In the genomic region with DNA sequence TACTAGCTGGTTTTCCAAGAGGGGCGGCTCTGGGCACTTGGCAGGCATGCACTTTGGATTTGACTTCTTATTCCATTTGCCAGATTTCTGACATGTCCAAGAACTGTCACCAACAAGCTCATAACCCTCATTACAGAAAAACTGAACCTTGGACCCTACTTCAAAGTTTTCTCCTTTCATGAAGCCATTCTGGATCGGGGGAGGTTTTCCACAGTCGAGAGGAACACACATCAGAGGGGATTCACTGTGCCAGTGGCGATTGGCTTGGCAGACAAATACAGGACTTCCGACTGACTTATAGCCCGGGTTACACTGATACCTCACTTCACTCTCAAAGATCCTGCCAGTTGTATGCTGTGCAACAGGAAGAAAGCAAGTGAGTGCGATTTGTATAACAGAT, we compare ENCODE assay signal across 32 cellular contexts.
"Had no signal": no experiment of that assay in that cellular context is flagged by ENCODE, and none has a peak within 500 bp of the region (broad histone marks: within the 10 kb centered on the region; RNA-seq: fewer than 3 reads in every experiment).

No MANE protein-coding gene starts in this region.

- H3K36me3 ChIP-seq: adrenal gland, brain microvascular endothelial cell, breast epithelium, cardiac muscle cell had no signal

- FAIRE-seq: astrocyte had no signal

- ATAC-seq: activated naive CD4-positive, alpha-beta T cell treated with anti-CD3 and anti-CD28 coated beads, Interleukin-2, amount 50 U/mL, for 72 hours; activated naive CD8-positive, alpha-beta T cell treated with anti-CD3 and anti-CD28 coated beads, Interleukin-2, amount 50 U/mL, for 24 hours; activated T-cell treated with anti-CD3 and anti-CD28 coated beads, Interleukin-2, amount 50 U/mL, for 4 hours; activated T-cell treated with anti-CD3 and anti-CD28 coated beads, Interleukin-2, amount 50 U/mL, for 72 hours; activated T-helper 17 cell treated with anti-CD3 and anti-CD28 coated beads, Interleukin-2, amount 50 U/mL, for 72 hours; body of pancreas had no signal

- H3K27me3 ChIP-seq: adrenal gland, ascending aorta, body of pancreas, brain microvascular endothelial cell, breast epithelium, cardiac muscle cell had no signal

- H3K4me1 ChIP-seq: adrenal gland, ascending aorta, body of pancreas, breast epithelium had no signal

- H3K27ac ChIP-seq: adrenal gland, ascending aorta, body of pancreas, brain microvascular endothelial cell, breast epithelium, cardiac muscle cell had no signal

- DNase-seq: activated effector memory CD4-positive, alpha-beta T cell treated with anti-CD3 and anti-CD28 coated beads, Interleukin-2, amount 50 U/mL, for 16 hours; activated effector memory CD4-positive, alpha-beta T cell treated with Interleukin-2 at 50 U/mL for 16 hours; activated gamma-delta T cell; activated gamma-delta T cell treated with Interleukin-2 at 50 U/mL for 16 hours; activated naive CD4-positive, alpha-beta T cell; activated naive CD4-positive, alpha-beta T cell treated with anti-CD3 and anti-CD28 coated beads for 36 hours; activated naive CD4-positive, alpha-beta T cell treated with anti-CD3 and anti-CD28 coated beads, Interleukin-2, amount 10 ng/mL, durations not matched to agents 7 days and 5 days; activated naive CD4-positive, alpha-beta T cell treated with anti-CD3 and anti-CD28 coated beads, Interleukin-2, amount 50 U/mL, for 16 hours; activated naive CD4-positive, alpha-beta T cell treated with Interleukin-2 at 50 U/mL for 16 hours; activated naive CD8-positive, alpha-beta T cell treated with anti-CD3 and anti-CD28 coated beads for 36 hours; activated naive CD8-positive, alpha-beta T cell treated with anti-CD3 and anti-CD28 coated beads, Interleukin-2, amount 10 ng/mL, durations not matched to agents 7 days and 5 days; activated naive CD8-positive, alpha-beta T cell treated with anti-CD3 and anti-CD28 coated beads, Interleukin-2, amount 50 U/mL, for 24 hours; activated T-cell treated with anti-CD3 and anti-CD28 coated beads, Interleukin-2, amount 50 U/mL, for 1 hour; activated T-cell treated with anti-CD3 and anti-CD28 coated beads, Interleukin-2, amount 50 U/mL, for 24 hours; activated T-cell treated with anti-CD3 and anti-CD28 coated beads, Interleukin-2, amount 50 U/mL, for 4 hours; activated T-cell treated with anti-CD3 and anti-CD28 coated beads, Interleukin-2, amount 50 U/mL, for 48 hours; activated T-cell treated with anti-CD3 and anti-CD28 coated beads, Interleukin-2, amount 50 U/mL, for 72 hours; adrenal gland; amniotic stem cell; amygdala; anterior cingulate cortex; body of pancreas; brain microvascular endothelial cell; caudate nucleus; central memory CD4-positive, alpha-beta T cell; cerebellar nuclear complex had no signal

- H3K4me3 ChIP-seq: adrenal gland, ascending aorta, body of pancreas, breast epithelium, cardiac muscle cell had no signal

- H3K9me3 ChIP-seq: adrenal gland, ascending aorta, body of pancreas, breast epithelium had no signal
